1 cellular context compared by ENCODE assay signal in genomic region chr16:66605177-66605999, GRCh38.
TF ChIP-seq lines count a peak whose summit lies in the region.

No MANE protein-coding gene starts in this region.

TF ChIP-seq in endothelial cell of umbilical vein, 7 proteins besides CTCF, POLR2A, EP300 and RAD21 (continued from another document):
- TF ChIP-seq MAX (IDR thresholded peaks at IDR 0.05; ENCODE audit: insufficient read depth, insufficient read length) (no peak), GATA2 (IDR thresholded peaks at IDR 0.05; ENCODE audit: insufficient read depth, insufficient read length, low read depth, low read length) (no peak)
TF ChIP-seq in endothelial cell of umbilical vein: peak in this region for 0.
